ENCODE assay signal across 8 cellular contexts in the genomic region with DNA sequence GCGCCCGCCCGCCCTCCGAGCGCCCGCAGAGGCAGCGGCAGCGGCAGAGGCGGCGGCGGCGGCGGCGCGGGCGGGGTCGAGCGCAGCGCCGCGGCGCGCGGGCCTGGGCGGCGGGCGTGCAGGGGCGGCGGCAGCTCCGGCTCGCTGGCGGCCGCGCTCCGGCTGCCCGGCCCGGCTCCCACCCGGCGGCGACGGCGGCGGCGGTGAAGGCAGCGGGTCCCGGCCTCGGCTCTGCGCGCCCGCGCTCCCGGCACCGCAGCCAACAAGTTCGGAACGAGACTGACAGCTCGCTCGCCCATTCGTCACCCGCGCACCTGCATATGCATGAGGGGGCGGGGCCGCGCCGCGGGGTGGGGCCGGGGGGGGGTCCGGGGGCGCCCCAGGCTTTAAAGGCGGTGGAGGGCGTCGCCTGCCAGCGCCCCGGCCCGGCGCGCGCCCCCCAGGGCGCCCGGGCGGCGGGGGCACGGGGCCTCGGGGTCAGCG. TPM values are rescaled to one million over a fixed set of nuclear protein-coding genes. Genes with fewer than 3 reads are reported as not detected.
DNase-seq lines count a peak whose midpoint lies in the region; ATAC-seq and TF ChIP-seq lines count a peak whose summit lies in the region.

JAG2 (minus strand) TSS at position 281 of the 483 bp plus-strand sequence. CDS start 356 bp downstream, outside the sequence.

- peak within 1 kb of the TSS; percentile 61 for H2AFZ ChIP-seq in SU-DHL-6 (ENCODE audit: low read depth, low read length, severe bottlenecking)

- H3K4me1 ChIP-seq in ascending aorta = peaks cover 7 to 26% of the 10 kb centered on the region in 2 donors
- H3K4me1 ChIP-seq in iPS DF 6.9 (ENCODE audit: control insufficient read depth, insufficient read depth, low read length) = peaks cover 2% of the 10 kb centered on the region

- CTCF ChIA-PET in HEK293T (lab: Yijun Ruan, JAX) = interaction anchor here (0.7 to 2.1 kb wide), 3 partner anchors 13 to 137 kb away, joined by 3 to 10 read pairs (median 3); partner anchors contain the start of gene NUDT14

- no CpG with 5 or more reads among the region's 84 CpGs for WGBS in iPS DF 6.9 (ENCODE audit: insufficient coverage, insufficient read length)

- DNase-seq in ACHN = peak; percentile 39
- DNase-seq in HEK293T (ENCODE audit: extremely low spot score) = peak; percentile 75
- DNase-seq in ascending aorta (ENCODE audit: low spot score in 2 of 2) = no peak
- DNase-seq in iPS DF 6.9 (ENCODE audit: low read depth, low spot score) = no peak

- H3K27ac ChIP-seq in SU-DHL-6 (ENCODE audit: low read depth, low read length) = no peak within 1 kb of the TSS
- no peak within 1 kb of the TSS for H3K27ac ChIP-seq in ascending aorta
- no peak within 1 kb of the TSS for H3K27ac ChIP-seq in iPS DF 6.9 (ENCODE audit: low read length)
- peak within 1 kb of the TSS in 10 of 21 experiments; percentile 13 to 82 (median 55) for H3K27ac ChIP-seq in skin epidermis

- no peak within 1 kb of the TSS; the same call in 1 of the 2 replicates for H3K9ac ChIP-seq in SU-DHL-6 (ENCODE audit: low read length)

- peak within 1 kb of the TSS; percentile 53 for H3K4me2 ChIP-seq in SU-DHL-6 (ENCODE audit: low read depth, low read length, poor library complexity, severe bottlenecking)

- H3K27me3 ChIP-seq in SU-DHL-6 (ENCODE audit: low read length) = no peaks in the 10 kb centered on the region
- H3K27me3 ChIP-seq in ascending aorta = no peaks in the 10 kb centered on the region
- H3K27me3 ChIP-seq in iPS DF 6.9 (ENCODE audit: control insufficient read depth, insufficient read depth, low read length) = peaks cover 2% of the 10 kb centered on the region; the same call in 1 of the 2 replicates

- no peaks in the 10 kb centered on the region for H3K9me2 ChIP-seq in SU-DHL-6 (replicated peaks; ENCODE audit: insufficient read depth, low read length)

- POLR2A ChIA-PET in HEK293T (lab: Yijun Ruan, JAX) = interaction anchor here (1.2 to 2.0 kb wide), 3 partner anchors 80 to 146 kb away, joined by 3 to 7 read pairs (median 5); partner anchors contain the start of genes BRF1, BTBD6 and PACS2

- in situ Hi-C loops in ACHN (cut with HindIII; ENCODE audit: low pct_ligation_motif_present, low pct_unique_long_range_greater_than_20kb, low sequenced_read_pairs) = no loop called here

- H3K79me2 ChIP-seq in SU-DHL-6 (ENCODE audit: insufficient read depth, low read length) = no peaks in the 10 kb centered on the region

- H3K36me3 ChIP-seq in SU-DHL-6 (ENCODE audit: low read length) (no peaks in the 10 kb centered on the region), ascending aorta (no peaks in the 10 kb centered on the region), iPS DF 6.9 (ENCODE audit: control insufficient read depth, insufficient read depth, low read length) (no peaks in the 10 kb centered on the region)

- intact Hi-C loops in ascending aorta (cut with DNase I) = loop anchor here (10.0 kb wide), 1 partner anchor 1284 kb away; no protein-coding TSS in a partner anchor

- H3F3A ChIP-seq in SU-DHL-6 (ENCODE audit: insufficient read depth) = no peaks in the 10 kb centered on the region

- peak within 1 kb of the TSS; percentile 42 for H3K4me3 ChIP-seq in SU-DHL-6 (ENCODE audit: insufficient read depth, low read length, poor library complexity, severe bottlenecking)
- H3K4me3 ChIP-seq in ascending aorta = peak within 1 kb of the TSS; percentile 54 to 57
- peak within 1 kb of the TSS; percentile 52; the same call in 1 of the 2 replicates for H3K4me3 ChIP-seq in iPS DF 6.9 (ENCODE audit: low read length)
- peak within 1 kb of the TSS; percentile 29 to 52 (median 42) for H3K4me3 ChIP-seq in skin epidermis

- ATAC-seq in GM18909 (IDR thresholded peaks at IDR 0.05; ENCODE audit: poor library complexity, unreplicated experiment) (no peak), GM19397 (IDR thresholded peaks at IDR 0.05; ENCODE audit: unreplicated experiment) (no peak)

- H3K9me3 ChIP-seq in SU-DHL-6 (ENCODE audit: insufficient read depth, low read length) (no peaks in the 10 kb centered on the region), ascending aorta (no peaks in the 10 kb centered on the region), iPS DF 6.9 (ENCODE audit: control insufficient read depth, insufficient read depth, low read length) (no peaks in the 10 kb centered on the region)

- H4K20me1 ChIP-seq in SU-DHL-6 (ENCODE audit: low read depth, low read length) = no peaks in the 10 kb centered on the region

- TF ChIP-seq CTCF in SU-DHL-6 (IDR thresholded peaks at IDR 0.05; ENCODE audit: insufficient read depth, low read length, poor library complexity, severe bottlenecking) = no peak
- no peak for TF ChIP-seq CTCF in ascending aorta (IDR thresholded peaks at IDR 0.05)

TF ChIP-seq in HEK293T, 16 proteins besides CTCF, POLR2A, EP300 and RAD21:
- 0 out of 2 replicates have a peak, but pooled peaks have one; percentile 11 for TF ChIP-seq FOXM1 (IDR thresholded peaks at IDR 0.05; ENCODE audit: borderline replicate concordance)
- no peak for TF ChIP-seq NFRKB (IDR thresholded peaks at IDR 0.05)
- no peak for TF ChIP-seq L3MBTL2 (conservative IDR thresholded peaks at IDR 0.05)
- no peak for TF ChIP-seq HDGF (IDR thresholded peaks at IDR 0.05; ENCODE audit: borderline replicate concordance)
- no peak for TF ChIP-seq BHLHE40 (IDR thresholded peaks at IDR 0.05; ENCODE audit: borderline replicate concordance)
- no peak for TF ChIP-seq ZNF384 (IDR thresholded peaks at IDR 0.05)
- TF ChIP-seq FOXA1 (IDR thresholded peaks at IDR 0.05) = no peak
- TF ChIP-seq SUZ12 (IDR thresholded peaks at IDR 0.05) = no peak
- TF ChIP-seq, protein P1, sequence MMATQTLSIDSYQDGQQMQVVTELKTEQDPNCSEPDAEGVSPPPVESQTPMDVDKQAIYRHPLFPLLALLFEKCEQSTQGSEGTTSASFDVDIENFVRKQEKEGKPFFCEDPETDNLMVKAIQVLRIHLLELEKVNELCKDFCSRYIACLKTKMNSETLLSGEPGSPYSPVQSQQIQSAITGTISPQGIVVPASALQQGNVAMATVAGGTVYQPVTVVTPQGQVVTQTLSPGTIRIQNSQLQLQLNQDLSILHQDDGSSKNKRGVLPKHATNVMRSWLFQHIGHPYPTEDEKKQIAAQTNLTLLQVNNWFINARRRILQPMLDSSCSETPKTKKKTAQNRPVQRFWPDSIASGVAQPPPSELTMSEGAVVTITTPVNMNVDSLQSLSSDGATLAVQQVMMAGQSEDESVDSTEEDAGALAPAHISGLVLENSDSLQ (IDR thresholded peaks at IDR 0.05) = peak; percentile 81

RNA-seq across cellular contexts. Expression of gene JAG2, which starts in this region (rescaled TPM):
- total RNA-seq in ascending aorta = 35.5 TPM

Comparison
In these comparisons a context has a peak if more than half of its experiments do, and no peak if none do; other contexts are left out.
1. DNase-seq: peak in ACHN (single experiment) and HEK293T (single experiment); none in ascending aorta (0 of 2) and iPS DF 6.9 (single experiment).
2. Peak in every context shown above with its lines, with median percentiles within 50 percentile points of each other: H3K4me3 ChIP-seq.